ENCODE assay signal across 16 cellular contexts in genomic region chr22:31604746-31605705, GRCh38. TPM values are rescaled to one million over a fixed set of nuclear protein-coding genes. Genes with fewer than 3 reads are reported as not detected.
A peak's percentile ranks its signal among the peaks of the same experiment; 100 is the strongest.
DNase-seq lines count a peak whose midpoint lies in the region; ATAC-seq and TF ChIP-seq lines count a peak whose summit lies in the region.
"Had no signal": no experiment of that assay in that cellular context is flagged by ENCODE, and none has a peak within 500 bp of the region (broad histone marks: within the 10 kb centered on the region; RNA-seq: fewer than 3 reads in every experiment).

No MANE protein-coding gene starts in this region.

- POLR2A ChIA-PET in CD4-positive, alpha-beta T cell (lab: Charles Lee), result interaction anchor here (0.7 kb wide), 1 partner anchor 97 kb away, joined by 3 read pairs; no protein-coding TSS in a partner anchor
- POLR2A ChIA-PET in activated CD8-positive, alpha-beta T cell treated with anti-CD3 and anti-CD28 coated beads, Interleukin-2, amount 10 ng/mL, durations not matched to agents 7 days and 5 days (lab: Charles Lee), result interaction anchor here (1.0 kb wide), 1 partner anchor 25 kb away, joined by 3 read pairs; no protein-coding TSS in a partner anchor

- H3K36me3 ChIP-seq in lower lobe of right lung, result peaks cover 52% of the 10 kb centered on the region
- no peaks in the 10 kb centered on the region for H3K36me3 ChIP-seq in breast epithelium

- no peak overlapping the region for H3K4me3 ChIP-seq in lower lobe of right lung
- no peak overlapping the region for H3K4me3 ChIP-seq in breast epithelium
- H3K4me3 ChIP-seq: adrenal gland, psoas muscle had no signal

- no peaks in the 10 kb centered on the region for H3K4me1 Mint-ChIP-seq in CD4-positive, alpha-beta T cell (ENCODE audit: low read depth)
- no peaks in the 10 kb centered on the region for H3K4me1 Mint-ChIP-seq in activated CD8-positive, alpha-beta T cell treated with anti-CD3 and anti-CD28 coated beads, Interleukin-2, amount 10 ng/mL, durations not matched to agents 7 days and 5 days (ENCODE audit: low read depth)

- no peak for DNase-seq in CD4-positive, alpha-beta T cell
- DNase-seq in DMS79 treated with DMSO at 0.1 percent for 48 hours (lab: John Stamatoyannopoulos, UW) (peak; percentile 16), lower lobe of right lung (peak; percentile 28), germinal center (ENCODE audit: low spot score) (no peak), Ammon's horn (ENCODE audit: low spot score) (no peak), breast epithelium (ENCODE audit: low spot score in 2 of 2) (no peak), NCI-H2171 (lab: John Stamatoyannopoulos, UW) (no peak)
- DNase-seq in activated CD8-positive, alpha-beta T cell treated with anti-CD3 and anti-CD28 coated beads, Interleukin-2, amount 10 ng/mL, durations not matched to agents 7 days and 5 days, result no peak
- DNase-seq: AML-193; DMS153; foreskin keratinocyte; left ventricle myocardium superior; NCI-H526 treated with DMSO at 0.1 percent for 48 hours; psoas muscle; stimulated activated CD4-positive, alpha-beta T cell treated with anti-CD3 and anti-CD28 coated beads, Interleukin-15, amount 100 ng/mL, for 24 hours had no signal

- no peaks in the 10 kb centered on the region for H3K9me3 ChIP-seq in CD4-positive, alpha-beta T cell (ENCODE audit: control insufficient read depth, low read length)
- H3K9me3 ChIP-seq in lower lobe of right lung (no peaks in the 10 kb centered on the region), breast epithelium (no peaks in the 10 kb centered on the region)
- H3K9me3 ChIP-seq: adrenal gland, psoas muscle had no signal

- H3K4me1 ChIP-seq in lower lobe of right lung (no peaks in the 10 kb centered on the region), breast epithelium (no peaks in the 10 kb centered on the region)
- H3K4me1 ChIP-seq: adrenal gland, foreskin keratinocyte, psoas muscle had no signal

- no peaks in the 10 kb centered on the region for H3K27me3 ChIP-seq in CD4-positive, alpha-beta T cell (ENCODE audit: control insufficient read depth, insufficient read depth, low read length)
- H3K27me3 ChIP-seq in lower lobe of right lung (ENCODE audit: low read depth), result no peaks in the 10 kb centered on the region
- no peaks in the 10 kb centered on the region for H3K27me3 ChIP-seq in breast epithelium
- H3K27me3 ChIP-seq: adrenal gland, foreskin keratinocyte had no signal

- no peak overlapping the region for H3K27ac ChIP-seq in CD4-positive, alpha-beta T cell (ENCODE audit: low read depth, low read length)
- H3K27ac ChIP-seq in lower lobe of right lung (no peak overlapping the region), breast epithelium (no peak overlapping the region)
- H3K27ac ChIP-seq: adrenal gland, foreskin keratinocyte, psoas muscle had no signal

- no peaks in the 10 kb centered on the region for H3K9me3 Mint-ChIP-seq in CD4-positive, alpha-beta T cell
- no peaks in the 10 kb centered on the region for H3K9me3 Mint-ChIP-seq in activated CD8-positive, alpha-beta T cell treated with anti-CD3 and anti-CD28 coated beads, Interleukin-2, amount 10 ng/mL, durations not matched to agents 7 days and 5 days (ENCODE audit: insufficient read depth)

- TF ChIP-seq POLR2A in breast epithelium (IDR thresholded peaks at IDR 0.05), result no peak

- intact Hi-C loops in CD4-positive, alpha-beta T cell (cut with DNase I, micrococcal nuclease), result no loop called here
- intact Hi-C loops in lower lobe of right lung (cut with DNase I) (no loop called here), breast epithelium (cut with DNase I; ENCODE audit: low total_unique reads) (no loop called here)

- ATAC-seq in CD4-positive, alpha-beta T cell (ENCODE audit: poor library complexity), result no peak
- ATAC-seq in activated CD8-positive, alpha-beta T cell treated with anti-CD3 and anti-CD28 coated beads, Interleukin-2, amount 10 ng/mL, durations not matched to agents 7 days and 5 days, result no peak
- no peak for ATAC-seq in lower lobe of right lung
- ATAC-seq: foreskin keratinocyte, left ventricle myocardium superior, psoas muscle had no signal

- no peak for TF ChIP-seq CTCF in CD4-positive, alpha-beta T cell (IDR thresholded peaks at IDR 0.05)
- TF ChIP-seq CTCF in lower lobe of right lung (IDR thresholded peaks at IDR 0.05) (no peak), breast epithelium (IDR thresholded peaks at IDR 0.05) (no peak)

- H3K27ac Mint-ChIP-seq in CD4-positive, alpha-beta T cell, result peak overlapping the region; percentile 58
- H3K27ac Mint-ChIP-seq in activated CD8-positive, alpha-beta T cell treated with anti-CD3 and anti-CD28 coated beads, Interleukin-2, amount 10 ng/mL, durations not matched to agents 7 days and 5 days, result peak overlapping the region; percentile 17

- no peak overlapping the region for H3K4me3 Mint-ChIP-seq in CD4-positive, alpha-beta T cell
- no peak overlapping the region for H3K4me3 Mint-ChIP-seq in activated CD8-positive, alpha-beta T cell treated with anti-CD3 and anti-CD28 coated beads, Interleukin-2, amount 10 ng/mL, durations not matched to agents 7 days and 5 days

- peaks cover 83% of the 10 kb centered on the region for H3K36me3 Mint-ChIP-seq in CD4-positive, alpha-beta T cell (ENCODE audit: low read depth)
- peaks cover 38% of the 10 kb centered on the region for H3K36me3 Mint-ChIP-seq in activated CD8-positive, alpha-beta T cell treated with anti-CD3 and anti-CD28 coated beads, Interleukin-2, amount 10 ng/mL, durations not matched to agents 7 days and 5 days (ENCODE audit: low read depth)

- CTCF ChIA-PET in CD4-positive, alpha-beta T cell (lab: Charles Lee), result no interaction called here
- CTCF ChIA-PET in activated CD8-positive, alpha-beta T cell treated with anti-CD3 and anti-CD28 coated beads, Interleukin-2, amount 10 ng/mL, durations not matched to agents 7 days and 5 days (lab: Charles Lee), result no interaction called here

- H3K27me3 Mint-ChIP-seq in CD4-positive, alpha-beta T cell, result no peaks in the 10 kb centered on the region
- H3K27me3 Mint-ChIP-seq in activated CD8-positive, alpha-beta T cell treated with anti-CD3 and anti-CD28 coated beads, Interleukin-2, amount 10 ng/mL, durations not matched to agents 7 days and 5 days (ENCODE audit: low read depth), result no peaks in the 10 kb centered on the region

RNA-seq across cellular contexts. Expression of gene PISD, which starts 57.0 kb away (rescaled TPM):
- total RNA-seq in CD4-positive, alpha-beta T cell, result 10 to 100 TPM; 23.4 to 25.3 TPM
- total RNA-seq in activated CD8-positive, alpha-beta T cell treated with anti-CD3 and anti-CD28 coated beads, Interleukin-2, amount 10 ng/mL, durations not matched to agents 7 days and 5 days, result 10 to 100 TPM; 28.8 to 29.2 TPM
- total RNA-seq in lower lobe of right lung, result 47.3 TPM
- total RNA-seq in breast epithelium, result 10 to 100 TPM; 49.6 to 58.7 (median 57.0) TPM

Comparison
In these comparisons a context has a peak if more than half of its experiments do, and no peak if none do; other contexts are left out.
1. DNase-seq: peak in DMS79 treated with DMSO at 0.1 percent for 48 hours (single experiment) and lower lobe of right lung (single experiment); none in CD4-positive, alpha-beta T cell (0 of 10), activated CD8-positive, alpha-beta T cell treated with anti-CD3 and anti-CD28 coated beads, Interleukin-2, amount 10 ng/mL, durations not matched to agents 7 days and 5 days (single experiment), germinal center (single experiment), Ammon's horn (single experiment), breast epithelium (0 of 2) and NCI-H2171 (single experiment).